2 cellular contexts compared by ENCODE assay signal in the genomic region with DNA sequence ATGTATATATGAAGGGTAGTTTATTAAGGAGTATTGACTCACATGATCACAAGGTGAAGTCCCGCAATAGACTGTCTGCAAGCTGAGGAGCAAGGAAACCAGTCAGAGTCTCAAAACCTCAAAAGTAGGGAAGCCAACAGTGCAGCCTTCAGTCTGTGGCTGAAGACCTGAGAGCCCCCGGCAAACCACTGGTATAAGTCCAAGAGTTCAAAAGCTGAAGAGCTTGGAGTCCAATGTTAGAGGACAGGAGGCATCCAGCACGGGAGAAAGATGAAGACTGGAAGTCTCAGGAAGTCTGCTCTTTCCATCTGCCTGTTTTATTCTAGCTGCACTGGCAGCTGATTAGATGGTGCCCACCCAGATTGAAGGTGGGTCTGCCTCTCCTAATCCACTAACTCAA. TPM values are rescaled to one million over a fixed set of nuclear protein-coding genes. Genes with fewer than 3 reads are reported as not detected.
"Had no signal": no experiment of that assay in that cellular context is flagged by ENCODE, and none has a peak within 500 bp of the region (broad histone marks: within the 10 kb centered on the region; RNA-seq: fewer than 3 reads in every experiment).

No MANE protein-coding gene starts in this region.

RNA-seq across cellular contexts. Expression of gene RBM20, which starts 33.4 kb away (rescaled TPM):
- total RNA-seq: HFFc6 had no signal
- polyA plus RNA-seq: IgD-negative memory B cell had no signal
